In the genomic region with DNA sequence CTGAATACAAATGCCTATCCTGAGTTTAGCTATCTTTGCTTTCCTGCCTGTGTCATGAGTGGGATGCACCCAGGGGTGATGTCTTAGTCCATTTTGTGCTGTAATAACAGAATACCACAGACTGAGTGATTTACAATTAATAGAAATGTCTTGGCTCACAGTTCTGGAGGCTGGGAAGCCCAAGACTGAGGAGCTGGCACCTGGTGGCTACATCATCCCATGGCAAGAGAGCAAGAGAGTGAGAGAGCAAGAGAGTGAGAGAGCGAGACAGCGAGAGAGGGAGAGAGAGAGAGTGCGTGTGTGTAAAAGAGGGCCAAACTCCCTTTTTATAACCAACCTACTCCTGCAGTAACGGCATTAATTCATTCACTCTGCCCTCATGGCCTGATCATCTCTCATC, we compare ENCODE assay signal across 1 cellular context.
TF ChIP-seq lines count a peak whose summit lies in the region.

No MANE protein-coding gene starts in this region.

TF ChIP-seq in GM23338, 12 proteins besides CTCF, POLR2A, EP300 and RAD21 (continued from another document):
- TF ChIP-seq, protein P1, sequence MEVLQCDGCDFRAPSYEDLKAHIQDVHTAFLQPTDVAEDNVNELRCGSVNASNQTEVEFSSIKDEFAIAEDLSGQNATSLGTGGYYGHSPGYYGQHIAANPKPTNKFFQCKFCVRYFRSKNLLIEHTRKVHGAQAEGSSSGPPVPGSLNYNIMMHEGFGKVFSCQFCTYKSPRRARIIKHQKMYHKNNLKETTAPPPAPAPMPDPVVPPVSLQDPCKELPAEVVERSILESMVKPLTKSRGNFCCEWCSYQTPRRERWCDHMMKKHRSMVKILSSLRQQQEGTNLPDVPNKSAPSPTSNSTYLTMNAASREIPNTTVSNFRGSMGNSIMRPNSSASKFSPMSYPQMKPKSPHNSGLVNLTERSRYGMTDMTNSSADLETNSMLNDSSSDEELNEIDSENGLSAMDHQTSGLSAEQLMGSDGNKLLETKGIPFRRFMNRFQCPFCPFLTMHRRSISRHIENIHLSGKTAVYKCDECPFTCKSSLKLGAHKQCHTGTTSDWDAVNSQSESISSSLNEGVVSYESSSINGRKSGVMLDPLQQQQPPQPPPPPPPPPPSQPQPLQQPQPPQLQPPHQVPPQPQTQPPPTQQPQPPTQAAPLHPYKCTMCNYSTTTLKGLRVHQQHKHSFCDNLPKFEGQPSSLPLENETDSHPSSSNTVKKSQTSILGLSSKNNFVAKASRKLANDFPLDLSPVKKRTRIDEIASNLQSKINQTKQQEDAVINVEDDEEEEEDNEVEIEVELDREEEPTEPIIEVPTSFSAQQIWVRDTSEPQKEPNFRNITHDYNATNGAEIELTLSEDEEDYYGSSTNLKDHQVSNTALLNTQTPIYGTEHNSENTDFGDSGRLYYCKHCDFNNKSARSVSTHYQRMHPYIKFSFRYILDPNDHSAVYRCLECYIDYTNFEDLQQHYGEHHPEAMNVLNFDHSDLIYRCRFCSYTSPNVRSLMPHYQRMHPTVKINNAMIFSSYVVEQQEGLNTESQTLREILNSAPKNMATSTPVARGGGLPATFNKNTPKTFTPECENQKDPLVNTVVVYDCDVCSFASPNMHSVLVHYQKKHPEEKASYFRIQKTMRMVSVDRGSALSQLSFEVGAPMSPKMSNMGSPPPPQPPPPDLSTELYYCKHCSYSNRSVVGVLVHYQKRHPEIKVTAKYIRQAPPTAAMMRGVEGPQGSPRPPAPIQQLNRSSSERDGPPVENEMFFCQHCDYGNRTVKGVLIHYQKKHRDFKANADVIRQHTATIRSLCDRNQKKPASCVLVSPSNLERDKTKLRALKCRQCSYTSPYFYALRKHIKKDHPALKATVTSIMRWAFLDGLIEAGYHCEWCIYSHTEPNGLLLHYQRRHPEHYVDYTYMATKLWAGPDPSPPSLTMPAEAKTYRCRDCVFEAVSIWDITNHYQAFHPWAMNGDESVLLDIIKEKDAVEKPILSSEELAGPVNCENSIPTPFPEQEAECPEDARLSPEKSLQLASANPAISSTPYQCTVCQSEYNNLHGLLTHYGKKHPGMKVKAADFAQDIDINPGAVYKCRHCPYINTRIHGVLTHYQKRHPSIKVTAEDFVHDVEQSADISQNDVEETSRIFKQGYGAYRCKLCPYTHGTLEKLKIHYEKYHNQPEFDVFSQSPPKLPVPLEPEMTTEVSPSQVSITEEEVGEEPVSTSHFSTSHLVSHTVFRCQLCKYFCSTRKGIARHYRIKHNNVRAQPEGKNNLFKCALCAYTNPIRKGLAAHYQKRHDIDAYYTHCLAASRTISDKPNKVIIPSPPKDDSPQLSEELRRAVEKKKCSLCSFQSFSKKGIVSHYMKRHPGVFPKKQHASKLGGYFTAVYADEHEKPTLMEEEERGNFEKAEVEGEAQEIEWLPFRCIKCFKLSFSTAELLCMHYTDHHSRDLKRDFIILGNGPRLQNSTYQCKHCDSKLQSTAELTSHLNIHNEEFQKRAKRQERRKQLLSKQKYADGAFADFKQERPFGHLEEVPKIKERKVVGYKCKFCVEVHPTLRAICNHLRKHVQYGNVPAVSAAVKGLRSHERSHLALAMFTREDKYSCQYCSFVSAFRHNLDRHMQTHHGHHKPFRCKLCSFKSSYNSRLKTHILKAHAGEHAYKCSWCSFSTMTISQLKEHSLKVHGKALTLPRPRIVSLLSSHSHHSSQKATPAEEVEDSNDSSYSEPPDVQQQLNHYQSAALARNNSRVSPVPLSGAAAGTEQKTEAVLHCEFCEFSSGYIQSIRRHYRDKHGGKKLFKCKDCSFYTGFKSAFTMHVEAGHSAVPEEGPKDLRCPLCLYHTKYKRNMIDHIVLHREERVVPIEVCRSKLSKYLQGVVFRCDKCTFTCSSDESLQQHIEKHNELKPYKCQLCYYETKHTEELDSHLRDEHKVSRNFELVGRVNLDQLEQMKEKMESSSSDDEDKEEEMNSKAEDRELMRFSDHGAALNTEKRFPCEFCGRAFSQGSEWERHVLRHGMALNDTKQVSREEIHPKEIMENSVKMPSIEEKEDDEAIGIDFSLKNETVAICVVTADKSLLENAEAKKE (CRISPR knock-in tag; IDR thresholded peaks at IDR 0.05), result no peak
- TF ChIP-seq, protein P2, sequence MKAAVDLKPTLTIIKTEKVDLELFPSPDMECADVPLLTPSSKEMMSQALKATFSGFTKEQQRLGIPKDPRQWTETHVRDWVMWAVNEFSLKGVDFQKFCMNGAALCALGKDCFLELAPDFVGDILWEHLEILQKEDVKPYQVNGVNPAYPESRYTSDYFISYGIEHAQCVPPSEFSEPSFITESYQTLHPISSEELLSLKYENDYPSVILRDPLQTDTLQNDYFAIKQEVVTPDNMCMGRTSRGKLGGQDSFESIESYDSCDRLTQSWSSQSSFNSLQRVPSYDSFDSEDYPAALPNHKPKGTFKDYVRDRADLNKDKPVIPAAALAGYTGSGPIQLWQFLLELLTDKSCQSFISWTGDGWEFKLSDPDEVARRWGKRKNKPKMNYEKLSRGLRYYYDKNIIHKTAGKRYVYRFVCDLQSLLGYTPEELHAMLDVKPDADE (IDR thresholded peaks at IDR 0.05), result no peak
TF ChIP-seq in GM23338: peak in this region for 0.
